Comparison of ENCODE assay signal across 14 cellular contexts in genomic region chr4:184444215-184444952, GRCh38. TPM values are rescaled to one million over a fixed set of nuclear protein-coding genes. Genes with fewer than 3 reads are reported as not detected.
DNase-seq lines count a peak whose midpoint lies in the region; ATAC-seq and TF ChIP-seq lines count a peak whose summit lies in the region.
"Had no signal": no experiment of that assay in that cellular context is flagged by ENCODE, and none has a peak within 500 bp of the region (broad histone marks: within the 10 kb centered on the region; RNA-seq: fewer than 3 reads in every experiment).

No MANE protein-coding gene starts in this region.

- no peak overlapping the region for H3K27ac ChIP-seq in CD4-positive, alpha-beta T cell (ENCODE audit: low read depth, low read length)
- H3K27ac ChIP-seq: C4-2B, epithelial cell of prostate, GM23248, thyroid gland had no signal

- intact Hi-C loops in CD4-positive, alpha-beta T cell (cut with DNase I, micrococcal nuclease), result no loop called here

- no peak for DNase-seq in CD4-positive, alpha-beta T cell
- DNase-seq in astrocyte of the spinal cord (ENCODE audit: low read depth, low spot score) (peak; percentile 29), DMS153 treated with DMSO at 0.1 percent for 48 hours (lab: John Stamatoyannopoulos, UW; ENCODE audit: unreplicated experiment) (no peak), ureter (ENCODE audit: low spot score) (no peak)
- no peak for DNase-seq in naive thymus-derived CD8-positive, alpha-beta T cell
- DNase-seq: GM23248, NCI-H1105 treated with DMSO at 0.1 percent for 48 hours, SK-N-SH, thyroid gland had no signal

- CTCF ChIA-PET in CD4-positive, alpha-beta T cell (lab: Charles Lee), result interaction anchor here (1.0 to 1.4 kb wide), 2 partner anchors 11 to 17 kb away, joined by 3 to 4 read pairs; no protein-coding TSS in a partner anchor

- no peak overlapping the region for H3K4me3 ChIP-seq in astrocyte of the spinal cord (ENCODE audit: low read depth, low read length)
- H3K4me3 ChIP-seq: GM23248, thyroid gland had no signal

- H3K27me3 ChIP-seq in CD4-positive, alpha-beta T cell (ENCODE audit: control insufficient read depth, insufficient read depth, low read length), result no peaks in the 10 kb centered on the region
- H3K27me3 ChIP-seq: thyroid gland had no signal

- H3K9me3 Mint-ChIP-seq in CD4-positive, alpha-beta T cell, result no peaks in the 10 kb centered on the region
- H3K9me3 Mint-ChIP-seq in naive thymus-derived CD8-positive, alpha-beta T cell, result no peaks in the 10 kb centered on the region

- no peak for ATAC-seq in CD4-positive, alpha-beta T cell (ENCODE audit: poor library complexity)
- ATAC-seq in HG03432 (IDR thresholded peaks at IDR 0.05; ENCODE audit: unreplicated experiment) (peak; percentile 4), GM21515 (IDR thresholded peaks at IDR 0.05; ENCODE audit: unreplicated experiment) (no peak), HG02763 (IDR thresholded peaks at IDR 0.05; ENCODE audit: unreplicated experiment) (no peak)
- no peak for ATAC-seq in naive thymus-derived CD8-positive, alpha-beta T cell

- H3K27ac Mint-ChIP-seq in CD4-positive, alpha-beta T cell, result peak overlapping the region; percentile 16
- peak overlapping the region in 8 of 10 donors; percentile 25 to 77 (median 68) for H3K27ac Mint-ChIP-seq in naive thymus-derived CD8-positive, alpha-beta T cell

- no peaks in the 10 kb centered on the region for H3K9me3 ChIP-seq in CD4-positive, alpha-beta T cell (ENCODE audit: control insufficient read depth, low read length)
- H3K9me3 ChIP-seq: SK-N-SH, thyroid gland had no signal

- no peaks in the 10 kb centered on the region for H3K27me3 Mint-ChIP-seq in CD4-positive, alpha-beta T cell
- H3K27me3 Mint-ChIP-seq in naive thymus-derived CD8-positive, alpha-beta T cell, result no peaks in the 10 kb centered on the region

- no peak for TF ChIP-seq CTCF in CD4-positive, alpha-beta T cell (IDR thresholded peaks at IDR 0.05)
- TF ChIP-seq CTCF in astrocyte of the spinal cord (IDR thresholded peaks at IDR 0.05; ENCODE audit: low read depth, low read length), result no peak

- no peak overlapping the region for H3K4me3 Mint-ChIP-seq in CD4-positive, alpha-beta T cell
- peak overlapping the region in 9 of 10 donors; percentile 8 to 73 (median 53) for H3K4me3 Mint-ChIP-seq in naive thymus-derived CD8-positive, alpha-beta T cell

- H3K36me3 Mint-ChIP-seq in CD4-positive, alpha-beta T cell (ENCODE audit: low read depth), result peaks cover 55% of the 10 kb centered on the region
- H3K36me3 Mint-ChIP-seq in naive thymus-derived CD8-positive, alpha-beta T cell, result peaks cover 0 to 38% (median 7%) of the 10 kb centered on the region in 3 donors

- POLR2A ChIA-PET in CD4-positive, alpha-beta T cell (lab: Charles Lee), result no interaction called here
- POLR2A ChIA-PET in naive thymus-derived CD8-positive, alpha-beta T cell (lab: Charles Lee), result interaction anchor here (0.6 kb wide), 1 partner anchor 1134 kb away, joined by 3 read pairs; no protein-coding TSS in a partner anchor

- peaks cover 98% of the 10 kb centered on the region for H3K4me1 Mint-ChIP-seq in CD4-positive, alpha-beta T cell (ENCODE audit: low read depth)
- peaks cover 69 to 99% (median 95%) of the 10 kb centered on the region in 4 donors for H3K4me1 Mint-ChIP-seq in naive thymus-derived CD8-positive, alpha-beta T cell

- in situ Hi-C loops in astrocyte of the spinal cord (cut with HindIII; ENCODE audit: low sequenced_read_pairs), result no loop called here

RNA-seq across cellular contexts. Expression of gene IRF2, which starts 30.0 kb away (rescaled TPM):
- 10 to 100 TPM; 11.4 to 14.9 TPM for total RNA-seq in CD4-positive, alpha-beta T cell
- total RNA-seq in naive thymus-derived CD8-positive, alpha-beta T cell, result 10 to 100 TPM; 62.6 to 77.1 TPM
- polyA plus RNA-seq in naive thymus-derived CD8-positive, alpha-beta T cell, result 10 to 100 TPM; 72.7 to 80.7 (median 78.3) TPM
- 74.9 TPM for total RNA-seq in ureter
